In the genomic region with DNA sequence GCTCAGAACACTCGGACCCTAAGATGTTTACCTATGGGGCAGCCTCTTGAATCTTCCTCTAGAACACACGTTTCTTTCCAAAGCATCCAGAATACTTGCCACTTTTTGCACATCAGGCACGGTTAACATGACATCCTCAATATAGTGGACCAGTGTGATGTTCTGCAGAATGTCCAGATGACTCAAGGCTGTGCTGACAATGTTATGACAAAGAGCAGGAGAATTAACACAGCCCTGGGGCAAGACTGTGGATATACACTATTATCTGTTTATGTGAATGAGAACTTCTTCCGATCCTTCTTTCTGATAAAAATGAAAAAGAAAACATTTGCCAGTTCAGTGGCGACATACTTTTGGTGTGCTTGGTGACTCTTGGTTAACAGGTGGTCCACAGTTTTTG, we compare ENCODE assay signal across 21 cellular contexts.
"Had no signal": no experiment of that assay in that cellular context is flagged by ENCODE, and none has a peak within 500 bp of the region (broad histone marks: within the 10 kb centered on the region; RNA-seq: fewer than 3 reads in every experiment).

No MANE protein-coding gene starts in this region.

- H3K36me3 ChIP-seq: adrenal gland, breast epithelium, colonic mucosa, esophagus squamous epithelium, lower lobe of right lung, neural progenitor cell, right lobe of liver, stomach, suprapubic skin, transverse colon, uterus, WERI-Rb-1 had no signal

- H3K27ac ChIP-seq: adrenal gland, breast epithelium, colonic mucosa, esophagus squamous epithelium, lower lobe of right lung, neural progenitor cell, right lobe of liver, skin epidermis, stomach, suprapubic skin, transverse colon, uterus, WERI-Rb-1 had no signal

- H3K9me3 ChIP-seq: adrenal gland, breast epithelium, colonic mucosa, esophagus squamous epithelium, lower lobe of right lung, right lobe of liver, stomach, suprapubic skin, uterus had no signal

- DNase-seq: activated CD4-positive, alpha-beta T cell treated with anti-CD3 and anti-CD28 coated beads, Interleukin-2, amount 10 ng/mL, durations not matched to agents 7 days and 5 days; activated CD4-positive, CD25-positive, alpha-beta regulatory T cell treated with anti-CD3 and anti-CD28 coated beads, Interleukin-2, amount 50 U/mL, for 72 hours; activated T-cell treated with anti-CD3 and anti-CD28 coated beads, Interleukin-2, amount 50 U/mL, for 1 hour; colonic mucosa; endodermal cell; esophagus squamous epithelium; lower lobe of right lung; naive thymus-derived CD8-positive, alpha-beta T cell; posterior cingulate gyrus; right lobe of liver; stimulated activated CD4-positive, alpha-beta T cell treated with anti-CD3 and anti-CD28 coated beads, Interleukin-2, amount 100 ng/mL, for 24 hours; stomach; transverse colon; uterus; WERI-Rb-1 had no signal

- H3K4me3 ChIP-seq: adrenal gland, breast epithelium, colonic mucosa, esophagus squamous epithelium, lower lobe of right lung, neural progenitor cell, right lobe of liver, skin epidermis, stomach, suprapubic skin, transverse colon, uterus had no signal

- H3K4me1 ChIP-seq: adrenal gland, breast epithelium, colonic mucosa, esophagus squamous epithelium, neural progenitor cell, right lobe of liver, suprapubic skin, uterus had no signal

- H2AFZ ChIP-seq: neural progenitor cell had no signal

- FAIRE-seq: keratinocyte had no signal

- H3K9ac ChIP-seq: neural progenitor cell had no signal

- H3K4me2 ChIP-seq: neural progenitor cell had no signal

- H3K27me3 ChIP-seq: adrenal gland, breast epithelium, colonic mucosa, esophagus squamous epithelium, neural progenitor cell, right lobe of liver, stomach, suprapubic skin, transverse colon, uterus had no signal
